In genomic region chr15:56918046-56918906, GRCh38 we compare ENCODE assay signal across 8 cellular contexts. TPM values are rescaled to one million over a fixed set of nuclear protein-coding genes. Genes with fewer than 3 reads are reported as not detected.
A peak's percentile ranks its signal among the peaks of the same experiment; 100 is the strongest.
DNase-seq lines count a peak whose midpoint lies in the region; ATAC-seq and TF ChIP-seq lines count a peak whose summit lies in the region.

Gene TCF12, plus strand, starts transcription at chr15:56918644. Its CDS starts 1,270 bp downstream, at chr15:56919914.

- peak within 1 kb of the TSS; percentile 86 for H3K4me3 Mint-ChIP-seq in WTC11

- H3K36me3 Mint-ChIP-seq in WTC11 = peaks cover 28% of the 10 kb centered on the region

- TF ChIP-seq CTCF in WTC11 (IDR thresholded peaks at IDR 0.05) (no peak), cardiac fibroblast (IDR thresholded peaks at IDR 0.05; ENCODE audit: low read depth, low read length) (peak; percentile 37)

- peaks cover 37% of the 10 kb centered on the region for H3K4me1 Mint-ChIP-seq in WTC11

- peaks cover 17% of the 10 kb centered on the region for H3K27me3 Mint-ChIP-seq in WTC11 (ENCODE audit: low read depth)

- CTCF ChIA-PET in WTC11 (lab: Charles Lee) = interaction anchor here (0.6 to 1.1 kb wide), 6 partner anchors 26 to 427 kb away, joined by 3 to 6 read pairs (median 3); no protein-coding TSS in a partner anchor

- peaks cover 14% of the 10 kb centered on the region for H3K9me3 Mint-ChIP-seq in WTC11

- no peak within 1 kb of the TSS for H3K27ac Mint-ChIP-seq in WTC11

- POLR2A ChIA-PET in WTC11 (lab: Charles Lee) = interaction anchor here (0.6 to 1.7 kb wide), 3 partner anchors 10 to 185 kb away, joined by 3 to 25 read pairs (median 5); partner anchors contain the start of gene ZNF280D

- peak within 1 kb of the TSS; percentile 92 to 96 for H3K4me3 ChIP-seq in cardiac fibroblast (replicated peaks in 1 of 2; ENCODE audit: low read depth in 2 of 2, low read length in 2 of 2)

- ATAC-seq in GM18907 (IDR thresholded peaks at IDR 0.05; ENCODE audit: unreplicated experiment) (peak; percentile 76), HG03159 (IDR thresholded peaks at IDR 0.05; ENCODE audit: unreplicated experiment) (peak; percentile 67), WTC11 (peak; percentile 93)

- DNase-seq in AG08396 (ENCODE audit: low spot score) = peak; percentile 96
- DNase-seq in NCI-H2227 treated with DMSO at 0.1 percent for 48 hours (lab: John Stamatoyannopoulos, UW) = peak; percentile 79
- peak; percentile 96 for DNase-seq in WTC11 (ENCODE audit: low spot score)
- DNase-seq in cardiac fibroblast (ENCODE audit: low read depth in 2 of 2) = peak; percentile 96 to 99
- peak; percentile 90 for DNase-seq in inferior parietal cortex (ENCODE audit: extremely low spot score)
- DNase-seq in stimulated activated CD4-positive, alpha-beta T cell treated with anti-CD3 and anti-CD28 coated beads, Interleukin-12 subunit alpha, Interleukin-12 subunit beta, amount 100 ng/mL, for 24 hours (ENCODE audit: low read depth in 2 of 2) = peak; percentile 84 to 90

TF ChIP-seq in WTC11, 78 proteins besides CTCF, POLR2A, EP300 and RAD21 (continues in another document):
- TF ChIP-seq JUN (CRISPR knock-in tag; IDR thresholded peaks at IDR 0.05) (peak; percentile 73; the same call in 1 of the 2 replicates), ZBTB21 (CRISPR knock-in tag; IDR thresholded peaks at IDR 0.05; ENCODE audit: borderline replicate concordance) (0 out of 2 replicates have a peak, but pooled peaks have one; percentile 34), USF2 (CRISPR knock-in tag; IDR thresholded peaks at IDR 0.05) (0 out of 2 replicates have a peak, but pooled peaks have one; percentile 51), AR (CRISPR knock-in tag; IDR thresholded peaks at IDR 0.05) (no peak), PRRX2 (CRISPR knock-in tag; IDR thresholded peaks at IDR 0.05) (0 out of 2 replicates have a peak, but pooled peaks have one; percentile 44), AFF4 (CRISPR knock-in tag; IDR thresholded peaks at IDR 0.05; ENCODE audit: borderline replicate concordance) (0 out of 2 replicates have a peak, but pooled peaks have one; percentile 42), NFATC4 (CRISPR knock-in tag; IDR thresholded peaks at IDR 0.05) (no peak), SOX15 (CRISPR knock-in tag; IDR thresholded peaks at IDR 0.05) (no peak), ATF3 (CRISPR knock-in tag; conservative IDR thresholded peaks at IDR 0.05) (no peak), NR3C1 (CRISPR knock-in tag; conservative IDR thresholded peaks at IDR 0.05; ENCODE audit: low read depth) (no peak), ZBTB43 (CRISPR knock-in tag; IDR thresholded peaks at IDR 0.05) (peak; percentile 94), SMAD4 (CRISPR knock-in tag; IDR thresholded peaks at IDR 0.05) (no peak), MAX (CRISPR knock-in tag; IDR thresholded peaks at IDR 0.05) (peak; percentile 84), OVOL2 (CRISPR knock-in tag; IDR thresholded peaks at IDR 0.05; ENCODE audit: borderline replicate concordance) (no peak), ZNF121 (CRISPR knock-in tag; IDR thresholded peaks at IDR 0.05) (peak; percentile 16; the same call in 1 of the 2 replicates), FOXP1 (CRISPR knock-in tag; IDR thresholded peaks at IDR 0.05; ENCODE audit: borderline replicate concordance) (peak; percentile 94), GABPB1 (CRISPR knock-in tag; IDR thresholded peaks at IDR 0.05) (peak; percentile 62), TEAD1 (CRISPR knock-in tag; IDR thresholded peaks at IDR 0.05) (peak; percentile 92), NFYB (CRISPR knock-in tag; conservative IDR thresholded peaks at IDR 0.05; ENCODE audit: low read depth) (peak; percentile 42), RORB (CRISPR knock-in tag; IDR thresholded peaks at IDR 0.05) (no peak), ZNF219 (CRISPR knock-in tag; IDR thresholded peaks at IDR 0.05; ENCODE audit: borderline replicate concordance) (peak; percentile 82; the same call in 1 of the 2 replicates), PREB (CRISPR knock-in tag; IDR thresholded peaks at IDR 0.05; ENCODE audit: borderline replicate concordance) (no peak), ZNF416 (CRISPR knock-in tag; IDR thresholded peaks at IDR 0.05) (no peak), IRF2 (CRISPR knock-in tag; IDR thresholded peaks at IDR 0.05; ENCODE audit: borderline replicate concordance, low read depth) (0 out of 2 replicates have a peak, but pooled peaks have one; percentile 48)

RNA-seq across cellular contexts. Expression of gene TCF12, which starts in this region (rescaled TPM):
- total RNA-seq in WTC11 (2021) = 73.2 to 92.9 TPM (median 81.3 TPM) in 3 replicates

Comparison
In these comparisons a context has a peak if more than half of its experiments do, and no peak if none do; other contexts are left out.
1. Peak in every context shown above with its lines: DNase-seq, ATAC-seq and H3K4me3 ChIP-seq.